Comparison of ENCODE assay signal across 14 cellular contexts in the genomic region with DNA sequence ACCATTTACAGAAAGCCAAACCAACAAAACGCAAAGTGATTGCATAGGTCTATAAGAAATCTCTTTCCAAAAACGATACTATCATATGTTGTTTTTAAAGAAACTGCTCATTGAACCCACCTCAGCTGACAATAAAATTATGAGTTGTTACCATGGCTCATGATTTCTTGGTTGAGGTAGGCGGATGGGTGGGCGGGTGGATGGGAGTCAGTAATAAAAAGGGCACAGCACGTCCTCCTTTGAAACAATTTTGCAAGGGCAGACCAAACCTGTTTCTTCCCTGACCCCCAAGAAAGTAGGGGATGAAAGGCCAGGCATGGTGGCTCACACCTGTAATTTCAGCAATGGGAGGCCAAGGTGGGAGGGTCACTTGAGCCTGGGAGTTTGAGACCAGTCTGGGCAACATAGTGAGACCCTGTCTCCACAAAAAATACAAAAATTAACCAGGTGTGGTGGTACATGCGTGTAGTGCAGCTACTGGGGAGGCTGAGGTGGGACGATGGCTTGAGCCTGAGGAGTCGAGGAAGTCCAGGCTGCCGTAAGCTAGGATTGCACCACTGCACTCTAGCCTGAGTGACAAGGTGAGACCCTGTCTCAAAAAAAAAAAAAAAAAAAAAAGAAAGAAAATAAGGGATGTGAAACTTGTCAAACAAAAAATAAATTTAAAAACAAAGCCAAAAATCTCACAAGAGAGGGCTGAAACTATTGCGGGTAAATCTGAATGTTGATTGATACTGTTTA. TPM values are rescaled to one million over a fixed set of nuclear protein-coding genes. Genes with fewer than 3 reads are reported as not detected.
DNase-seq lines count a peak whose midpoint lies in the region; ATAC-seq and TF ChIP-seq lines count a peak whose summit lies in the region.
"Had no signal": no experiment of that assay in that cellular context is flagged by ENCODE, and none has a peak within 500 bp of the region (broad histone marks: within the 10 kb centered on the region; RNA-seq: fewer than 3 reads in every experiment).

No MANE protein-coding gene starts in this region.

- H3K4me1 ChIP-seq in right lobe of liver: peaks cover 0 to 36% (median 4%) of the 10 kb centered on the region in 4 donors

- no peaks in the 10 kb centered on the region for H3K27me3 Mint-ChIP-seq in activated naive CD4-positive, alpha-beta T cell treated with anti-CD3 and anti-CD28 coated beads for 36 hours (ENCODE audit: low read depth)
- peaks cover 8% of the 10 kb centered on the region for H3K27me3 Mint-ChIP-seq in activated T-cell treated with anti-CD3 and anti-CD28 coated beads, Interleukin-2, amount 50 U/mL, for 72 hours (ENCODE audit: low read depth)
- no peaks in the 10 kb centered on the region for H3K27me3 Mint-ChIP-seq in type B pancreatic cell

- TF ChIP-seq CTCF in right lobe of liver (IDR thresholded peaks at IDR 0.05) (no peak), type B pancreatic cell (conservative IDR thresholded peaks at IDR 0.05) (no peak)

- no peak for TF ChIP-seq POLR2A in right lobe of liver (IDR thresholded peaks at IDR 0.05)

- H3K9me3 Mint-ChIP-seq in activated naive CD4-positive, alpha-beta T cell treated with anti-CD3 and anti-CD28 coated beads for 36 hours: no peaks in the 10 kb centered on the region
- no peaks in the 10 kb centered on the region for H3K9me3 Mint-ChIP-seq in activated T-cell treated with anti-CD3 and anti-CD28 coated beads, Interleukin-2, amount 50 U/mL, for 72 hours
- H3K9me3 Mint-ChIP-seq in type B pancreatic cell: no peaks in the 10 kb centered on the region

- peak overlapping the region; percentile 44 for H3K4me3 Mint-ChIP-seq in activated naive CD4-positive, alpha-beta T cell treated with anti-CD3 and anti-CD28 coated beads for 36 hours
- H3K4me3 Mint-ChIP-seq in activated T-cell treated with anti-CD3 and anti-CD28 coated beads, Interleukin-2, amount 50 U/mL, for 72 hours: peak overlapping the region; percentile 91 to 95
- peak overlapping the region; percentile 93 for H3K4me3 Mint-ChIP-seq in type B pancreatic cell

- peaks cover 58% of the 10 kb centered on the region for H3K4me1 Mint-ChIP-seq in activated naive CD4-positive, alpha-beta T cell treated with anti-CD3 and anti-CD28 coated beads for 36 hours (ENCODE audit: low read depth)
- peaks cover 70% of the 10 kb centered on the region for H3K4me1 Mint-ChIP-seq in activated T-cell treated with anti-CD3 and anti-CD28 coated beads, Interleukin-2, amount 50 U/mL, for 72 hours (ENCODE audit: low read depth)
- H3K4me1 Mint-ChIP-seq in type B pancreatic cell (ENCODE audit: unreplicated experiment): peaks cover 25% of the 10 kb centered on the region

- no peaks in the 10 kb centered on the region for H3K9me3 ChIP-seq in right lobe of liver

- H3K4me3 ChIP-seq in right lobe of liver: no peak overlapping the region

- peaks cover 11% of the 10 kb centered on the region for H3K36me3 Mint-ChIP-seq in activated naive CD4-positive, alpha-beta T cell treated with anti-CD3 and anti-CD28 coated beads for 36 hours (ENCODE audit: low read depth)
- peaks cover 3 to 6% of the 10 kb centered on the region in 2 donors for H3K36me3 Mint-ChIP-seq in activated T-cell treated with anti-CD3 and anti-CD28 coated beads, Interleukin-2, amount 50 U/mL, for 72 hours (ENCODE audit: insufficient read depth in 2 of 2)
- H3K36me3 Mint-ChIP-seq in type B pancreatic cell: peaks cover 16% of the 10 kb centered on the region

- intact Hi-C loops in activated naive CD4-positive, alpha-beta T cell treated with anti-CD3 and anti-CD28 coated beads for 36 hours (cut with micrococcal nuclease): loop anchor here (10.0 kb wide), 1 partner anchor 324 kb away; no protein-coding TSS in a partner anchor
- intact Hi-C loops in right lobe of liver (cut with DNase I): no loop called here

- 56% methylated on average over 10 of the region's 10 CpGs for WGBS in right lobe of liver (ENCODE audit: insufficient coverage, low coverage, low lambda C conversion rate, missing lambda C conversion rate)

- peak; percentile 28 for DNase-seq in activated naive CD4-positive, alpha-beta T cell treated with anti-CD3 and anti-CD28 coated beads for 36 hours
- DNase-seq in activated naive CD4-positive, alpha-beta T cell (lab: John Stamatoyannopoulos, UW): no peak
- peak; percentile 16 to 29 for DNase-seq in activated T-cell treated with anti-CD3 and anti-CD28 coated beads, Interleukin-2, amount 50 U/mL, for 72 hours
- DNase-seq in right lobe of liver (no peak), type B pancreatic cell (ENCODE audit: extremely low spot score, unreplicated experiment) (no peak), C1 segment of cervical spinal cord (lab: John Stamatoyannopoulos, UW) (no peak), NK-92 (lab: John Stamatoyannopoulos, UW; ENCODE audit: unreplicated experiment) (no peak), NCI-H1417 treated with DMSO at 0.1 percent for 48 hours (lab: John Stamatoyannopoulos, UW) (no peak)
- DNase-seq: activated gamma-delta T cell, NCI-H2081 treated with DMSO at 0.1 percent for 48 hours, SHP77 treated with DMSO at 0.1 percent for 48 hours had no signal

- no peak overlapping the region for H3K27ac Mint-ChIP-seq in activated naive CD4-positive, alpha-beta T cell treated with anti-CD3 and anti-CD28 coated beads for 36 hours
- peak overlapping the region; percentile 97 for H3K27ac Mint-ChIP-seq in activated T-cell treated with anti-CD3 and anti-CD28 coated beads, Interleukin-2, amount 50 U/mL, for 72 hours
- no peak overlapping the region for H3K27ac Mint-ChIP-seq in type B pancreatic cell

- CTCF ChIA-PET in activated naive CD4-positive, alpha-beta T cell treated with anti-CD3 and anti-CD28 coated beads for 36 hours (lab: Charles Lee): interaction anchor here (1.4 to 2.6 kb wide), 3 partner anchors 8 to 33 kb away, joined by 4 to 15 read pairs (median 14); no protein-coding TSS in a partner anchor

- H3K27ac ChIP-seq in right lobe of liver: peak overlapping the region in 2 of 3 donors; percentile 5 to 34

- ATAC-seq in activated T-cell treated with anti-CD3 and anti-CD28 coated beads, Interleukin-2, amount 50 U/mL, for 72 hours (replicated peaks in 1 of 2): no peak
- no peak for ATAC-seq in right lobe of liver

- no peaks in the 10 kb centered on the region for H3K36me3 ChIP-seq in right lobe of liver

- H3K27me3 ChIP-seq in right lobe of liver: no peaks in the 10 kb centered on the region

RNA-seq across cellular contexts. Expression of gene ABHD10, which starts 2.1 kb away (rescaled TPM):
- 10 to 100 TPM; 53.1 to 54.6 TPM for total RNA-seq in activated naive CD4-positive, alpha-beta T cell treated with anti-CD3 and anti-CD28 coated beads for 36 hours
- total RNA-seq in activated T-cell treated with anti-CD3 and anti-CD28 coated beads, Interleukin-2, amount 50 U/mL, for 72 hours: 10 to 100 TPM; 57.6 to 65.3 TPM
- 10 to 100 TPM; 16.7 to 25.2 (median 20.8) TPM for total RNA-seq in right lobe of liver
- total RNA-seq in type B pancreatic cell (ENCODE audit: low replicate concordance): 32.7 and 40.2 TPM in 2 replicates

RNA-seq across cellular contexts. Expression of gene TAGLN3, which starts 17.8 kb away (rescaled TPM):
- 1 to 10 TPM; 1.2 TPM for total RNA-seq in activated naive CD4-positive, alpha-beta T cell treated with anti-CD3 and anti-CD28 coated beads for 36 hours
- under 1 TPM; 0.31 to 0.51 TPM for total RNA-seq in activated T-cell treated with anti-CD3 and anti-CD28 coated beads, Interleukin-2, amount 50 U/mL, for 72 hours
- total RNA-seq in right lobe of liver: not detected
- 4.8 and 14.8 TPM in 2 replicates for total RNA-seq in type B pancreatic cell (ENCODE audit: low replicate concordance)
- total RNA-seq: liver had no signal

RNA-seq across cellular contexts. Expression of gene TMPRSS7, which starts 53.6 kb away (rescaled TPM):
- total RNA-seq in activated naive CD4-positive, alpha-beta T cell treated with anti-CD3 and anti-CD28 coated beads for 36 hours: not detected
- total RNA-seq in activated T-cell treated with anti-CD3 and anti-CD28 coated beads, Interleukin-2, amount 50 U/mL, for 72 hours: under 1 TPM; 0.09 to 0.17 TPM
- not detected for total RNA-seq in right lobe of liver
- total RNA-seq in type B pancreatic cell (ENCODE audit: low replicate concordance): 0.48 TPM in 1 of 2 replicates, not detected in the other
- total RNA-seq: H1, liver, urinary bladder had no signal

Comparison
In these comparisons a context has a peak if more than half of its experiments do, and no peak if none do; other contexts are left out.
1. DNase-seq: peak in activated naive CD4-positive, alpha-beta T cell treated with anti-CD3 and anti-CD28 coated beads for 36 hours (single experiment) and activated T-cell treated with anti-CD3 and anti-CD28 coated beads, Interleukin-2, amount 50 U/mL, for 72 hours (2 of 2); none in activated naive CD4-positive, alpha-beta T cell (0 of 4), right lobe of liver (0 of 3), type B pancreatic cell (single experiment), C1 segment of cervical spinal cord (0 of 14), NK-92 (single experiment) and NCI-H1417 treated with DMSO at 0.1 percent for 48 hours (single experiment).
2. Peak in every context shown above with its lines, with median percentiles within 50 percentile points of each other: H3K4me3 Mint-ChIP-seq.